Comparison of ENCODE assay signal across 8 cellular contexts in genomic region chr11:68843052-68843561, GRCh38. TPM values are rescaled to one million over a fixed set of nuclear protein-coding genes. Genes with fewer than 3 reads are reported as not detected.
A peak's percentile ranks its signal among the peaks of the same experiment; 100 is the strongest.
DNase-seq lines count a peak whose midpoint lies in the region; ATAC-seq and TF ChIP-seq lines count a peak whose summit lies in the region.

No MANE protein-coding gene starts in this region.

- CTCF ChIA-PET in activated CD8-positive, alpha-beta T cell treated with anti-CD3 and anti-CD28 coated beads for 36 hours (lab: Charles Lee) = interaction anchor here (0.9 to 3.3 kb wide), 9 partner anchors 10 to 259 kb away, joined by 3 to 28 read pairs (median 6); no protein-coding TSS in a partner anchor

- no peak for ATAC-seq in activated CD8-positive, alpha-beta T cell treated with anti-CD3 and anti-CD28 coated beads for 36 hours

- no peak for TF ChIP-seq CTCF in activated CD8-positive, alpha-beta T cell treated with anti-CD3 and anti-CD28 coated beads for 36 hours (IDR thresholded peaks at IDR 0.05)
- no peak for TF ChIP-seq CTCF in fibroblast of mammary gland (conservative IDR thresholded peaks at IDR 0.05; ENCODE audit: control insufficient read depth, insufficient read depth, low read depth, low read length)

- DNase-seq in AML-193 (lab: John Stamatoyannopoulos, UW) = peak; percentile 40 to 50
- DNase-seq in activated CD8-positive, alpha-beta T cell treated with anti-CD3 and anti-CD28 coated beads for 36 hours = peak; percentile 76
- peak; percentile 17 for DNase-seq in fibroblast of mammary gland (ENCODE audit: low read depth)
- DNase-seq in stimulated activated CD4-positive, alpha-beta T cell treated with anti-CD3 and anti-CD28 coated beads, Interleukin-12 subunit alpha, Interleukin-12 subunit beta, amount 100 ng/mL, for 4 hours = peak; percentile 45
- DNase-seq in NCI-H526 treated with DMSO at 0.1 percent for 48 hours (lab: John Stamatoyannopoulos, UW) = no peak
- DNase-seq in COLO829 (ENCODE audit: low spot score) = no peak
- DNase-seq in Ammon's horn (ENCODE audit: low spot score) = no peak

- peak overlapping the region; percentile 25 for H3K4me3 ChIP-seq in fibroblast of mammary gland (ENCODE audit: control insufficient read depth, low read depth, low read length)

- no peaks in the 10 kb centered on the region for H3K27me3 Mint-ChIP-seq in IgD-negative memory B cell
- peaks cover 2% of the 10 kb centered on the region for H3K27me3 Mint-ChIP-seq in activated CD8-positive, alpha-beta T cell treated with anti-CD3 and anti-CD28 coated beads for 36 hours

- POLR2A ChIA-PET in activated CD8-positive, alpha-beta T cell treated with anti-CD3 and anti-CD28 coated beads for 36 hours (lab: Charles Lee) = interaction anchor here (0.8 to 2.0 kb wide), 4 partner anchors 10 to 18 kb away, joined by 3 to 5 read pairs (median 4); no protein-coding TSS in a partner anchor

- H3K9me3 Mint-ChIP-seq in IgD-negative memory B cell = no peaks in the 10 kb centered on the region
- H3K9me3 Mint-ChIP-seq in activated CD8-positive, alpha-beta T cell treated with anti-CD3 and anti-CD28 coated beads for 36 hours = no peaks in the 10 kb centered on the region

- peak overlapping the region; percentile 69 to 84 (median 84) for H3K27ac Mint-ChIP-seq in IgD-negative memory B cell
- peak overlapping the region; percentile 88 for H3K27ac Mint-ChIP-seq in activated CD8-positive, alpha-beta T cell treated with anti-CD3 and anti-CD28 coated beads for 36 hours

- H3K4me3 Mint-ChIP-seq in IgD-negative memory B cell = peak overlapping the region; percentile 93 to 98 (median 96)
- H3K4me3 Mint-ChIP-seq in activated CD8-positive, alpha-beta T cell treated with anti-CD3 and anti-CD28 coated beads for 36 hours = peak overlapping the region; percentile 93

- peaks cover 20 to 33% (median 20%) of the 10 kb centered on the region in 3 donors for H3K4me1 Mint-ChIP-seq in IgD-negative memory B cell
- peaks cover 38% of the 10 kb centered on the region for H3K4me1 Mint-ChIP-seq in activated CD8-positive, alpha-beta T cell treated with anti-CD3 and anti-CD28 coated beads for 36 hours (ENCODE audit: low read depth)

- intact Hi-C loops in activated CD8-positive, alpha-beta T cell treated with anti-CD3 and anti-CD28 coated beads for 36 hours (cut with micrococcal nuclease) = no loop called here

- no peaks in the 10 kb centered on the region for H3K36me3 Mint-ChIP-seq in IgD-negative memory B cell
- no peaks in the 10 kb centered on the region for H3K36me3 Mint-ChIP-seq in activated CD8-positive, alpha-beta T cell treated with anti-CD3 and anti-CD28 coated beads for 36 hours (ENCODE audit: low read depth)

RNA-seq across cellular contexts. Expression of gene CPT1A, which starts 1.4 kb away (rescaled TPM):
- polyA plus RNA-seq in IgD-negative memory B cell = 5.8 TPM
- 10 to 100 TPM; 17.5 TPM for total RNA-seq in activated CD8-positive, alpha-beta T cell treated with anti-CD3 and anti-CD28 coated beads for 36 hours

Comparison
In these comparisons a context has a peak if more than half of its experiments do, and no peak if none do; other contexts are left out.
1. DNase-seq: peak in AML-193 (2 of 2), activated CD8-positive, alpha-beta T cell treated with anti-CD3 and anti-CD28 coated beads for 36 hours (single experiment), fibroblast of mammary gland (single experiment) and stimulated activated CD4-positive, alpha-beta T cell treated with anti-CD3 and anti-CD28 coated beads, Interleukin-12 subunit alpha, Interleukin-12 subunit beta, amount 100 ng/mL, for 4 hours (single experiment); none in NCI-H526 treated with DMSO at 0.1 percent for 48 hours (single experiment), COLO829 (single experiment) and Ammon's horn (single experiment).